ENCODE assay signal across 1 cellular context in the genomic region with DNA sequence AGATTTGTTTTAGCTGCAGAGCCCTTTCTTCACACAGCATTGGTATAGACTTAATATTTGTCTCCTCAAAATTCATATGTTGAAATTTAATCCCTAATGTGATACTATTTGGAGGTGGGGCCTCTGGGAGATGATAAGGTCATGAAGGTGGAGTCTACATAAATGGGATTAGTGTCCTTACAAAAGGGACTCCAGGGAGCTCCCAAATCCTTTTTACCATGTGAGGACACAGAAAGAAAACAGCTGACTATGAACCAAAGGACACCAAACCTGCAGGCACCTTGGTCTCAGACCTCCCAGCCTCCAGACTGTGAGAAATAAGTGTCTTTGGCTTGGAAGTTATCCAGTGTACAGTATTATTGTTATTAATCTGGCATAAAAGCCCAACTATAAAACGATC.
TF ChIP-seq lines count a peak whose summit lies in the region.

No MANE protein-coding gene starts in this region.

TF ChIP-seq in GM23338, 12 proteins besides CTCF, POLR2A, EP300 and RAD21 (continued from another document):
- TF ChIP-seq, protein P1, sequence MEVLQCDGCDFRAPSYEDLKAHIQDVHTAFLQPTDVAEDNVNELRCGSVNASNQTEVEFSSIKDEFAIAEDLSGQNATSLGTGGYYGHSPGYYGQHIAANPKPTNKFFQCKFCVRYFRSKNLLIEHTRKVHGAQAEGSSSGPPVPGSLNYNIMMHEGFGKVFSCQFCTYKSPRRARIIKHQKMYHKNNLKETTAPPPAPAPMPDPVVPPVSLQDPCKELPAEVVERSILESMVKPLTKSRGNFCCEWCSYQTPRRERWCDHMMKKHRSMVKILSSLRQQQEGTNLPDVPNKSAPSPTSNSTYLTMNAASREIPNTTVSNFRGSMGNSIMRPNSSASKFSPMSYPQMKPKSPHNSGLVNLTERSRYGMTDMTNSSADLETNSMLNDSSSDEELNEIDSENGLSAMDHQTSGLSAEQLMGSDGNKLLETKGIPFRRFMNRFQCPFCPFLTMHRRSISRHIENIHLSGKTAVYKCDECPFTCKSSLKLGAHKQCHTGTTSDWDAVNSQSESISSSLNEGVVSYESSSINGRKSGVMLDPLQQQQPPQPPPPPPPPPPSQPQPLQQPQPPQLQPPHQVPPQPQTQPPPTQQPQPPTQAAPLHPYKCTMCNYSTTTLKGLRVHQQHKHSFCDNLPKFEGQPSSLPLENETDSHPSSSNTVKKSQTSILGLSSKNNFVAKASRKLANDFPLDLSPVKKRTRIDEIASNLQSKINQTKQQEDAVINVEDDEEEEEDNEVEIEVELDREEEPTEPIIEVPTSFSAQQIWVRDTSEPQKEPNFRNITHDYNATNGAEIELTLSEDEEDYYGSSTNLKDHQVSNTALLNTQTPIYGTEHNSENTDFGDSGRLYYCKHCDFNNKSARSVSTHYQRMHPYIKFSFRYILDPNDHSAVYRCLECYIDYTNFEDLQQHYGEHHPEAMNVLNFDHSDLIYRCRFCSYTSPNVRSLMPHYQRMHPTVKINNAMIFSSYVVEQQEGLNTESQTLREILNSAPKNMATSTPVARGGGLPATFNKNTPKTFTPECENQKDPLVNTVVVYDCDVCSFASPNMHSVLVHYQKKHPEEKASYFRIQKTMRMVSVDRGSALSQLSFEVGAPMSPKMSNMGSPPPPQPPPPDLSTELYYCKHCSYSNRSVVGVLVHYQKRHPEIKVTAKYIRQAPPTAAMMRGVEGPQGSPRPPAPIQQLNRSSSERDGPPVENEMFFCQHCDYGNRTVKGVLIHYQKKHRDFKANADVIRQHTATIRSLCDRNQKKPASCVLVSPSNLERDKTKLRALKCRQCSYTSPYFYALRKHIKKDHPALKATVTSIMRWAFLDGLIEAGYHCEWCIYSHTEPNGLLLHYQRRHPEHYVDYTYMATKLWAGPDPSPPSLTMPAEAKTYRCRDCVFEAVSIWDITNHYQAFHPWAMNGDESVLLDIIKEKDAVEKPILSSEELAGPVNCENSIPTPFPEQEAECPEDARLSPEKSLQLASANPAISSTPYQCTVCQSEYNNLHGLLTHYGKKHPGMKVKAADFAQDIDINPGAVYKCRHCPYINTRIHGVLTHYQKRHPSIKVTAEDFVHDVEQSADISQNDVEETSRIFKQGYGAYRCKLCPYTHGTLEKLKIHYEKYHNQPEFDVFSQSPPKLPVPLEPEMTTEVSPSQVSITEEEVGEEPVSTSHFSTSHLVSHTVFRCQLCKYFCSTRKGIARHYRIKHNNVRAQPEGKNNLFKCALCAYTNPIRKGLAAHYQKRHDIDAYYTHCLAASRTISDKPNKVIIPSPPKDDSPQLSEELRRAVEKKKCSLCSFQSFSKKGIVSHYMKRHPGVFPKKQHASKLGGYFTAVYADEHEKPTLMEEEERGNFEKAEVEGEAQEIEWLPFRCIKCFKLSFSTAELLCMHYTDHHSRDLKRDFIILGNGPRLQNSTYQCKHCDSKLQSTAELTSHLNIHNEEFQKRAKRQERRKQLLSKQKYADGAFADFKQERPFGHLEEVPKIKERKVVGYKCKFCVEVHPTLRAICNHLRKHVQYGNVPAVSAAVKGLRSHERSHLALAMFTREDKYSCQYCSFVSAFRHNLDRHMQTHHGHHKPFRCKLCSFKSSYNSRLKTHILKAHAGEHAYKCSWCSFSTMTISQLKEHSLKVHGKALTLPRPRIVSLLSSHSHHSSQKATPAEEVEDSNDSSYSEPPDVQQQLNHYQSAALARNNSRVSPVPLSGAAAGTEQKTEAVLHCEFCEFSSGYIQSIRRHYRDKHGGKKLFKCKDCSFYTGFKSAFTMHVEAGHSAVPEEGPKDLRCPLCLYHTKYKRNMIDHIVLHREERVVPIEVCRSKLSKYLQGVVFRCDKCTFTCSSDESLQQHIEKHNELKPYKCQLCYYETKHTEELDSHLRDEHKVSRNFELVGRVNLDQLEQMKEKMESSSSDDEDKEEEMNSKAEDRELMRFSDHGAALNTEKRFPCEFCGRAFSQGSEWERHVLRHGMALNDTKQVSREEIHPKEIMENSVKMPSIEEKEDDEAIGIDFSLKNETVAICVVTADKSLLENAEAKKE (CRISPR knock-in tag; IDR thresholded peaks at IDR 0.05), result no peak
- no peak for TF ChIP-seq ZNF331 (CRISPR knock-in tag; IDR thresholded peaks at IDR 0.05; ENCODE audit: low read depth)
